18 cellular contexts compared by ENCODE assay signal in the genomic region with DNA sequence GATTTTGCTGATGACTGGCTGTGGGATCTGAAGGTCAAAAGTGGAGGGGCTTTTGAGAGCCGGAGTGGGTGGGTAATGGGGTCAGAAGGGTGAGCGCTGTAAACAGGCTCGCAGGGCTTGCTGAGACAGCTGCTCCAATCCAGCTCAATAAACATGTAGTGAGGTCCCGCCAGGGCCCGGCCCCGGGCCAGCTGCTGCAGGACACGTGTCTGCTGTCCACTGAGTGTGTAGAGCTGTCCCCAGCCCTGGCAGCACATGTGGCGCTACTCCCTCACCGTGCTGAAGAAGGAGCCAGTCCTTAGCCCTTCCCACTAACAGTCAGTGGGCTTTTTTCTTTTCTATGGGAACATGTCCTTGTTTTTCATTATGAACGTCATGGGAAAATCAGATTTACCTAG.
DNase-seq lines count a peak whose midpoint lies in the region; ATAC-seq, FAIRE-seq and TF ChIP-seq lines count a peak whose summit lies in the region.
"Had no signal": no experiment of that assay in that cellular context is flagged by ENCODE, and none has a peak within 500 bp of the region (broad histone marks: within the 10 kb centered on the region; RNA-seq: fewer than 3 reads in every experiment).

No MANE protein-coding gene starts in this region.

- H2BK15ac ChIP-seq in neuronal stem cell (ENCODE audit: low read length): peak overlapping the region; percentile 38

- TF ChIP-seq CTCF in HepG2 (CRISPR knock-in tag; IDR thresholded peaks at IDR 0.05) (no peak), right lobe of liver (IDR thresholded peaks at IDR 0.05) (no peak), WERI-Rb-1 (IDR thresholded peaks at IDR 0.05; ENCODE audit: low read depth, low read length) (no peak)

- in situ Hi-C loops in HepG2 (cut with HindIII; ENCODE audit: extremely low pct_ligation_motif_present, low pct_unique_long_range_greater_than_20kb): no loop called here

- H3K18ac ChIP-seq in neuronal stem cell (ENCODE audit: low read length): peak overlapping the region; percentile 44

- peaks cover 2 to 65% of the 10 kb centered on the region in 2 experiments; a peak in 4 of 5 replicates for H3K27me3 ChIP-seq in HepG2 (ENCODE audit: control insufficient read depth in 1 of 2, insufficient read depth in 2 of 2, low read length in 2 of 2)
- H3K27me3 ChIP-seq in right lobe of liver: no peaks in the 10 kb centered on the region
- no peaks in the 10 kb centered on the region for H3K27me3 ChIP-seq in WERI-Rb-1 (ENCODE audit: insufficient read depth, low read depth, severe bottlenecking)
- H3K27me3 ChIP-seq in neuronal stem cell (ENCODE audit: control insufficient read depth in 3 of 3, insufficient read depth in 3 of 3, low read depth in 1 of 3, low read length in 3 of 3): peaks cover 0 to 7% (median 0%) of the 10 kb centered on the region in 3 experiments
- H3K27me3 ChIP-seq: BLaER1 had no signal

- H3K4me2 ChIP-seq in HepG2 (ENCODE audit: low read depth, low read length): no peak overlapping the region
- H3K4me2 ChIP-seq in neuronal stem cell (ENCODE audit: insufficient read depth, low read length, poor library complexity, severe bottlenecking): no peak overlapping the region
- H3K4me2 ChIP-seq: BLaER1 had no signal

- H3K9me3 ChIP-seq in HepG2 (ENCODE audit: low read length) (no peaks in the 10 kb centered on the region), right lobe of liver (no peaks in the 10 kb centered on the region), WERI-Rb-1 (ENCODE audit: severe bottlenecking) (no peaks in the 10 kb centered on the region), neuronal stem cell (replicated peaks in 1 of 2; ENCODE audit: control insufficient read depth in 2 of 2, insufficient read depth in 1 of 2, low read depth in 1 of 2, low read length in 2 of 2) (peaks cover 0 to 4% of the 10 kb centered on the region in 2 donors)
- H3K9me3 ChIP-seq: BLaER1 had no signal

- WGBS in HepG2 (ENCODE audit: low lambda C conversion rate): 38% methylated on average over 4 of the region's 10 CpGs
- WGBS in right lobe of liver (ENCODE audit: insufficient coverage, low coverage, low lambda C conversion rate, missing lambda C conversion rate): 17% methylated on average over 4 of the region's 10 CpGs
- no CpG with 5 or more reads among the region's 10 CpGs for WGBS in neuronal stem cell (ENCODE audit: extremely low coverage in 2 of 2, insufficient read length in 2 of 2, insufficient replicate concordance in 1 of 2), 2 donors

- intact Hi-C loops in HepG2 (cut with micrococcal nuclease; ENCODE audit: unreplicated experiment): no loop called here
- intact Hi-C loops in right lobe of liver (cut with DNase I): no loop called here

- H3K27ac ChIP-seq in HepG2 (ENCODE audit: extremely low read length, insufficient read depth, low read length) (no peak overlapping the region), right lobe of liver (no peak overlapping the region), WERI-Rb-1 (no peak overlapping the region), neuronal stem cell (replicated peaks; ENCODE audit: low read length) (no peak overlapping the region)
- H3K27ac ChIP-seq: BLaER1, GM23248 had no signal

- no peaks in the 10 kb centered on the region for H3K79me2 ChIP-seq in HepG2 (ENCODE audit: insufficient read depth, low read length)

- POLR2A ChIA-PET in HepG2 (lab: Yijun Ruan, JAX): no interaction called here

- H3K4me1 ChIP-seq in HepG2 (ENCODE audit: insufficient read depth, low read length) (no peaks in the 10 kb centered on the region), right lobe of liver (no peaks in the 10 kb centered on the region), neuronal stem cell (ENCODE audit: control insufficient read depth in 2 of 2, insufficient read depth in 1 of 2, low read depth in 1 of 2, low read length in 2 of 2) (peaks cover 4 to 17% of the 10 kb centered on the region in 2 donors)

- ATAC-seq in HepG2 (no peak), right lobe of liver (no peak), HG03378 (IDR thresholded peaks at IDR 0.05; ENCODE audit: unreplicated experiment) (no peak), GM21825 (IDR thresholded peaks at IDR 0.05; ENCODE audit: unreplicated experiment) (no peak)
- ATAC-seq: GM12878 had no signal

- TF ChIP-seq POLR2A in HepG2 (IDR thresholded peaks at IDR 0.05; ENCODE audit: insufficient read depth in 1 of 2, low read depth in 2 of 2, low read length in 2 of 2) (no peak), right lobe of liver (IDR thresholded peaks at IDR 0.05) (no peak)

- no peaks in the 10 kb centered on the region for H3K79me1 ChIP-seq in neuronal stem cell (ENCODE audit: low read depth, low read length)

- no peak for TF ChIP-seq RAD21 in HepG2 (CRISPR knock-in tag; IDR thresholded peaks at IDR 0.05)

- H3K4ac ChIP-seq in neuronal stem cell (ENCODE audit: low read length): no peak overlapping the region

- H2AFZ ChIP-seq in HepG2 (ENCODE audit: low read length) (no peak overlapping the region), neuronal stem cell (ENCODE audit: low read length) (no peak overlapping the region)
- H2AFZ ChIP-seq: GM23248 had no signal

- no peaks in the 10 kb centered on the region for H4K20me1 ChIP-seq in HepG2 (ENCODE audit: insufficient read depth, low read length)
- H4K20me1 ChIP-seq: BLaER1 had no signal

- no peak for DNase-seq in HepG2 (ENCODE audit: low spot score)
- no peak for DNase-seq in right lobe of liver
- peak; percentile 41 for DNase-seq in WERI-Rb-1
- DNase-seq in neuronal stem cell (ENCODE audit: low spot score): no peak
- DNase-seq in HUDEP-2 (lab: John Stamatoyannopoulos, UW; ENCODE audit: unreplicated experiment in 76 of 76): no peak
- DNase-seq in NCI-H2227 treated with DMSO at 0.1 percent for 48 hours (lab: John Stamatoyannopoulos, UW): no peak
- DNase-seq: 8988T; Calu3; CD4-positive, alpha-beta memory T cell; DMS53; DND-41; EL; GM23248; HCEC 1CT had no signal

- H2AK5ac ChIP-seq in neuronal stem cell (ENCODE audit: low read depth, low read length): no peak overlapping the region

- no peak overlapping the region for H4K8ac ChIP-seq in neuronal stem cell (ENCODE audit: low read depth, low read length)

- no TSS peak for BruUV-seq in HepG2 (replicated peaks; lab: Mats Ljungman, UMichigan)

- no peak overlapping the region for H3K23ac ChIP-seq in neuronal stem cell (ENCODE audit: low read depth, low read length, poor library complexity)

- FAIRE-seq in HepG2 (lab: Jason Lieb, UNC): no peak
- FAIRE-seq: GM12878 had no signal

- H2BK12ac ChIP-seq in neuronal stem cell (ENCODE audit: low read length): no peak overlapping the region

- CTCF ChIA-PET in HepG2 (lab: Yijun Ruan, JAX; ENCODE audit: low intra/inter-chr PET ratio, low total read pairs): no interaction called here

- no peak overlapping the region for H3K9ac ChIP-seq in HepG2 (ENCODE audit: insufficient read depth, low read depth, low read length)
- H3K9ac ChIP-seq in neuronal stem cell (ENCODE audit: low read depth, low read length, poor library complexity): no peak overlapping the region
- H3K9ac ChIP-seq: BLaER1, GM23248 had no signal

- TF ChIP-seq EP300 in HepG2 (IDR thresholded peaks at IDR 0.05; ENCODE audit: low read depth in 2 of 2, low read length in 2 of 2) (no peak), HepG2 (CRISPR knock-in tag; IDR thresholded peaks at IDR 0.05; ENCODE audit: borderline replicate concordance) (no peak)

- no peak overlapping the region for H2BK5ac ChIP-seq in neuronal stem cell (ENCODE audit: low read length)

- H3K4me3 ChIP-seq in HepG2 (replicated peaks in 1 of 3; ENCODE audit: insufficient read depth in 1 of 3, low read depth in 2 of 3, low read length in 3 of 3) (no peak overlapping the region), right lobe of liver (no peak overlapping the region), WERI-Rb-1 (ENCODE audit: low read depth, low read length) (no peak overlapping the region), neuronal stem cell (ENCODE audit: low read length in 2 of 2) (no peak overlapping the region)
- H3K4me3 ChIP-seq: BLaER1, GM12878, GM23248 had no signal

- H3K14ac ChIP-seq in neuronal stem cell (ENCODE audit: low read length): no peak overlapping the region

- peak overlapping the region; percentile 63 for H2BK120ac ChIP-seq in neuronal stem cell (ENCODE audit: low read depth, low read length)

- H4K91ac ChIP-seq in neuronal stem cell (ENCODE audit: low read depth, low read length, poor library complexity): no peak overlapping the region

- H3K36me3 ChIP-seq in HepG2 (replicated peaks in 1 of 2; ENCODE audit: control insufficient read depth in 1 of 2, insufficient read depth in 2 of 2, low read length in 2 of 2) (no peaks in the 10 kb centered on the region), right lobe of liver (no peaks in the 10 kb centered on the region), WERI-Rb-1 (no peaks in the 10 kb centered on the region), neuronal stem cell (replicated peaks in 1 of 2; ENCODE audit: control insufficient read depth in 2 of 2, insufficient read depth in 2 of 2, low read length in 2 of 2) (no peaks in the 10 kb centered on the region)
- H3K36me3 ChIP-seq: BLaER1 had no signal

TF ChIP-seq in HepG2, 621 proteins besides CTCF, POLR2A, EP300 and RAD21:
- TF ChIP-seq, protein P1, sequence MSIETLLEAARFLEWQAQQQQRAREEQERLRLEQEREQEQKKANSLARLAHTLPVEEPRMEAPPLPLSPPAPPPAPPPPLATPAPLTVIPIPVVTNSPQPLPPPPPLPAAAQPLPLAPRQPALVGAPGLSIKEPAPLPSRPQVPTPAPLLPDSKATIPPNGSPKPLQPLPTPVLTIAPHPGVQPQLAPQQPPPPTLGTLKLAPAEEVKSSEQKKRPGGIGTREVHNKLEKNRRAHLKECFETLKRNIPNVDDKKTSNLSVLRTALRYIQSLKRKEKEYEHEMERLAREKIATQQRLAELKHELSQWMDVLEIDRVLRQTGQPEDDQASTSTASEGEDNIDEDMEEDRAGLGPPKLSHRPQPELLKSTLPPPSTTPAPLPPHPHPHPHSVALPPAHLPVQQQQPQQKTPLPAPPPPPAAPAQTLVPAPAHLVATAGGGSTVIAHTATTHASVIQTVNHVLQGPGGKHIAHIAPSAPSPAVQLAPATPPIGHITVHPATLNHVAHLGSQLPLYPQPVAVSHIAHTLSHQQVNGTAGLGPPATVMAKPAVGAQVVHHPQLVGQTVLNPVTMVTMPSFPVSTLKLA (IDR thresholded peaks at IDR 0.05): peak; percentile 75
- TF ChIP-seq, protein P2, sequence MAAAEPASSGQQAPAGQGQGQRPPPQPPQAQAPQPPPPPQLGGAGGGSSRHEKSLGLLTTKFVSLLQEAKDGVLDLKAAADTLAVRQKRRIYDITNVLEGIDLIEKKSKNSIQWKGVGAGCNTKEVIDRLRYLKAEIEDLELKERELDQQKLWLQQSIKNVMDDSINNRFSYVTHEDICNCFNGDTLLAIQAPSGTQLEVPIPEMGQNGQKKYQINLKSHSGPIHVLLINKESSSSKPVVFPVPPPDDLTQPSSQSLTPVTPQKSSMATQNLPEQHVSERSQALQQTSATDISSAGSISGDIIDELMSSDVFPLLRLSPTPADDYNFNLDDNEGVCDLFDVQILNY (CRISPR knock-in tag; conservative IDR thresholded peaks at IDR 0.05): no peak
